In the genomic region with DNA sequence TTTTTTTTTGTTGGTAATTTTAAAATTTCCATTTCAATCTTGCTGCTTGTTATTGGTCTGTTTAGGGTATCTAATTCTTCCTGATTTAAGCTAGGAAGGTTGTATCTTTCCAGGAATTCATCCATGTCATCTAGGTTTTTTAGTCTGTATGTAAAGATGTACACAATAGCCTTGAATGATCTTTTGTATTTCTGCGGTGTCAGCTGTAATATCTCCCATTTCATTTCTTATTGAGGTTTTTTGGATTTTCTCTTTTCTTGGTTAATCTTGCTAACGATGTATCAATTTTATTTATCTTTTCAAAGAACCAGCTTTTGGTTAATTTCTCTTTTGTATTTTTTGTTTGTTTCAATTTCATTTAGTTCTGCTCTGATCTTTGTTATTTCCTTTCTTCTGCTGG, we compare ENCODE assay signal across 3 cellular contexts.
DNase-seq lines count a peak whose midpoint lies in the region; ATAC-seq, FAIRE-seq and TF ChIP-seq lines count a peak whose summit lies in the region.
"Not testable (repeated sequence)": the region's sequence is repeated elsewhere in the genome, so short reads cannot be mapped to it uniquely, and the experiment has no call there.

No MANE protein-coding gene starts in this region.

- H3K9me3 Mint-ChIP-seq in T-helper 1 cell treated with Interleukin-12 subunit alpha and Interleukin-12 subunit beta and Interleukin-4 antibody, amounts not matched to agents 30 μg/mL and 1 μg/mL, for 36 hours, result peaks cover 21% of the 10 kb centered on the region

- H2AFZ ChIP-seq in K562 (ENCODE audit: low read depth, low read length); HepG2 (ENCODE audit: low read length): not testable (repeated sequence)

- H3K4me3 Mint-ChIP-seq in T-helper 1 cell treated with Interleukin-12 subunit alpha and Interleukin-12 subunit beta and Interleukin-4 antibody, amounts not matched to agents 30 μg/mL and 1 μg/mL, for 36 hours, result not testable (repeated sequence)

- H3K27me3 Mint-ChIP-seq in T-helper 1 cell treated with Interleukin-12 subunit alpha and Interleukin-12 subunit beta and Interleukin-4 antibody, amounts not matched to agents 30 μg/mL and 1 μg/mL, for 36 hours (ENCODE audit: low read depth), result not testable (repeated sequence)

- TF ChIP-seq EP300 in K562 (IDR thresholded peaks at IDR 0.05; ENCODE audit: low read length); HepG2 (IDR thresholded peaks at IDR 0.05; ENCODE audit: low read depth in 2 of 2, low read length in 2 of 2); HepG2 (CRISPR knock-in tag; IDR thresholded peaks at IDR 0.05; ENCODE audit: borderline replicate concordance): not testable (repeated sequence)

- not testable (repeated sequence) for H3K27me3 ChIP-seq in K562 (ENCODE audit: control insufficient read depth in 2 of 2, insufficient read depth in 2 of 2, low read length in 2 of 2); HepG2 (ENCODE audit: control insufficient read depth in 1 of 2, insufficient read depth in 2 of 2, low read length in 2 of 2)

- POLR2A ChIA-PET in K562 (lab: Yijun Ruan, JAX); HepG2 (lab: Yijun Ruan, JAX): not testable (repeated sequence)

- H3K9ac ChIP-seq in K562 (ENCODE audit: insufficient read depth in 1 of 2, low read depth in 2 of 2, low read length in 2 of 2); HepG2 (ENCODE audit: insufficient read depth, low read depth, low read length): not testable (repeated sequence)

- intact Hi-C loops in K562 (cut with micrococcal nuclease); HepG2 (cut with micrococcal nuclease; ENCODE audit: unreplicated experiment): not testable (repeated sequence)

- not testable (repeated sequence) for ATAC-seq in K562, HepG2

- TF ChIP-seq POLR2A in K562 (conservative IDR thresholded peaks at IDR 0.05); HepG2 (IDR thresholded peaks at IDR 0.05; ENCODE audit: insufficient read depth in 1 of 2, low read depth in 2 of 2, low read length in 2 of 2): not testable (repeated sequence)

- H4K20me1 ChIP-seq in K562 (replicated peaks; ENCODE audit: control insufficient read depth, insufficient read depth, low read length); HepG2 (ENCODE audit: insufficient read depth, low read length): not testable (repeated sequence)

- H3K27ac Mint-ChIP-seq in T-helper 1 cell treated with Interleukin-12 subunit alpha and Interleukin-12 subunit beta and Interleukin-4 antibody, amounts not matched to agents 30 μg/mL and 1 μg/mL, for 36 hours, result peak overlapping the region; percentile 10

- H3K79me2 ChIP-seq in K562 (ENCODE audit: control insufficient read depth, insufficient read depth, low read length); HepG2 (ENCODE audit: insufficient read depth, low read length): not testable (repeated sequence)

- not testable (repeated sequence) for FAIRE-seq in K562 (lab: Jason Lieb, UNC); HepG2 (lab: Jason Lieb, UNC)

- in situ Hi-C loops in K562 (cut with MboI); HepG2 (cut with HindIII; ENCODE audit: extremely low pct_ligation_motif_present, low pct_unique_long_range_greater_than_20kb): not testable (repeated sequence)

- not testable (repeated sequence) for H3K9me1 ChIP-seq in K562 (ENCODE audit: control insufficient read depth, insufficient read depth, low read length)

- not testable (repeated sequence) for BruUV-seq in K562 (replicated peaks; lab: Mats Ljungman, UMichigan); HepG2 (replicated peaks; lab: Mats Ljungman, UMichigan)

- WGBS in K562 (ENCODE audit: insufficient coverage, low coverage, missing lambda C conversion rate), result 0% methylated on average over 2 of the region's 2 CpGs
- WGBS in HepG2 (ENCODE audit: low lambda C conversion rate), result 6% methylated on average over 2 of the region's 2 CpGs

- TF ChIP-seq RAD21 in K562 (CRISPR knock-in tag; conservative IDR thresholded peaks at IDR 0.05 in 1 of 2, IDR thresholded peaks at IDR 0.05 in 1 of 2); HepG2 (CRISPR knock-in tag; IDR thresholded peaks at IDR 0.05): not testable (repeated sequence)

- DNase-seq in K562 (ENCODE audit: extremely low read depth in 1 of 4, low spot score in 3 of 4); HepG2 (ENCODE audit: low spot score): not testable (repeated sequence)

- CTCF ChIA-PET in K562 (lab: Yijun Ruan, JAX; ENCODE audit: low intra/inter-chr PET ratio); HepG2 (lab: Yijun Ruan, JAX; ENCODE audit: low intra/inter-chr PET ratio, low total read pairs): not testable (repeated sequence)

- TF ChIP-seq CTCF in K562 (IDR thresholded peaks at IDR 0.05 in 2 of 3, conservative IDR thresholded peaks at IDR 0.05 in 1 of 3; ENCODE audit: insufficient read depth in 2 of 3, low read depth in 1 of 3, low read length in 3 of 3); HepG2 (CRISPR knock-in tag; IDR thresholded peaks at IDR 0.05): not testable (repeated sequence)

- H3K9me3 ChIP-seq in K562 (replicated peaks; ENCODE audit: control insufficient read depth, insufficient read depth, low read depth, low read length); HepG2 (ENCODE audit: low read length): not testable (repeated sequence)

- not testable (repeated sequence) for H3K36me3 ChIP-seq in K562 (ENCODE audit: control insufficient read depth, insufficient read depth, low read length); HepG2 (replicated peaks in 1 of 2; ENCODE audit: control insufficient read depth in 1 of 2, insufficient read depth in 2 of 2, low read length in 2 of 2)

- H3K27ac ChIP-seq in K562 (ENCODE audit: extremely low read depth, low read depth, low read length); HepG2 (ENCODE audit: extremely low read length, insufficient read depth, low read length): not testable (repeated sequence)

- H3K4me3 ChIP-seq in K562; HepG2 (replicated peaks in 1 of 3; ENCODE audit: insufficient read depth in 1 of 3, low read depth in 2 of 3, low read length in 3 of 3): not testable (repeated sequence)

- not testable (repeated sequence) for H3K36me3 Mint-ChIP-seq in T-helper 1 cell treated with Interleukin-12 subunit alpha and Interleukin-12 subunit beta and Interleukin-4 antibody, amounts not matched to agents 30 μg/mL and 1 μg/mL, for 36 hours (ENCODE audit: low read depth)

- H3K4me1 Mint-ChIP-seq in T-helper 1 cell treated with Interleukin-12 subunit alpha and Interleukin-12 subunit beta and Interleukin-4 antibody, amounts not matched to agents 30 μg/mL and 1 μg/mL, for 36 hours (ENCODE audit: low read depth), result peaks cover 36% of the 10 kb centered on the region

- not testable (repeated sequence) for H3K4me1 ChIP-seq in K562 (replicated peaks in 1 of 2; ENCODE audit: control insufficient read depth in 2 of 2, insufficient read depth in 2 of 2, low read length in 2 of 2); HepG2 (ENCODE audit: insufficient read depth, low read length)

- H3K4me2 ChIP-seq in K562 (ENCODE audit: insufficient read depth, low read length); HepG2 (ENCODE audit: low read depth, low read length): not testable (repeated sequence)

TF ChIP-seq in K562, 482 proteins besides CTCF, POLR2A, EP300 and RAD21:
- peak; percentile 69 for TF ChIP-seq ZNF316 (IDR thresholded peaks at IDR 0.05)
TF ChIP-seq in K562: peak in this region for 1; not testable (repeated sequence) for 481.

TF ChIP-seq in HepG2, 621 proteins besides CTCF, POLR2A, EP300 and RAD21:
- TF ChIP-seq MAFF (IDR thresholded peaks at IDR 0.05; ENCODE audit: low read depth, low read length) (peak; percentile 39; the same call in 1 of the 2 replicates), MAFK (conservative IDR thresholded peaks at IDR 0.05 in 1 of 2, IDR thresholded peaks at IDR 0.05 in 1 of 2; ENCODE audit: low read length in 2 of 2) (peak in 1 of 2 experiments; percentile 62; a peak in 2 of 4 replicates)
